ENCODE assay signal across 15 cellular contexts in the genomic region with DNA sequence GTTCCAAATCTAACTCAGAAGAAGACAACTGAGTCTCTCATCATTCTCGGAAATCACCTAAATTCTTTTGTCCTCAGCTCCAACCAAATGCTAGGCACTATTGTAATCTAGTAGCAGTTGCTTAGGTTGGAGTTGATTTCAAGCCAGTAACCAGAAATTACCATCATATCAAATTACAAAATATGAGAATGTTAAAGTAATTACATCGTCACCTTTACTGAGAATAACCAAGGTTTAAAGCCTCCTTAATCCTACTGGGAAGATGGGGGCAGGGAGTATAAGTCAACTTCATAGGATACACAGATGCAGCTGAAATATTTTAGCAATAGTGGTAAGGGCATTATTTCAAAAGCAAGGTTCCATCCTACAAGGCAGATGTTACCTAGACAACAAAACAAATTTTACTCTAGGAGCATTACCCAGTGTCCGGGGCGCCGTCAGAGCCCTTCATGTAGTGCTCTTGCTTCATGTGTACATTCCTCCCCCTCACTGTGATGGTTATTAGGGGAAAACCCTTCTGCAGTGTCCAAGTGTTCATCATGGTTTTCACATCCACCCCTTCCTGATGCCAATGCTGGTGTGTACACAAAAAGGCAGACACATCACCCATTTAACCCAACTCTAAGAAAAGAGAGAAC. TPM values are rescaled to one million over a fixed set of nuclear protein-coding genes. Genes with fewer than 3 reads are reported as not detected.
DNase-seq lines count a peak whose midpoint lies in the region; ATAC-seq and TF ChIP-seq lines count a peak whose summit lies in the region.
"Had no signal": no experiment of that assay in that cellular context is flagged by ENCODE, and none has a peak within 500 bp of the region (broad histone marks: within the 10 kb centered on the region; RNA-seq: fewer than 3 reads in every experiment).

No MANE protein-coding gene starts in this region.

- CTCF ChIA-PET in activated CD4-positive, alpha-beta memory T cell treated with anti-CD3 and anti-CD28 coated beads for 36 hours (lab: Charles Lee), result no interaction called here
- CTCF ChIA-PET in activated CD4-positive, alpha-beta memory T cell treated with anti-CD3 and anti-CD28 coated beads, Interleukin-2, amount 10 ng/mL, durations not matched to agents 7 days and 5 days (lab: Charles Lee), result interaction anchor here (0.8 to 2.7 kb wide), 3 partner anchors 36 to 373 kb away, joined by 3 to 6 read pairs (median 3); no protein-coding TSS in a partner anchor
- CTCF ChIA-PET in activated CD8-positive, alpha-beta T cell treated with anti-CD3 and anti-CD28 coated beads, Interleukin-2, amount 10 ng/mL, durations not matched to agents 7 days and 5 days (lab: Charles Lee), result no interaction called here

- no peaks in the 10 kb centered on the region for H3K9me3 ChIP-seq in right cardiac atrium (ENCODE audit: control insufficient read depth, low read length)
- H3K9me3 ChIP-seq: spleen, vagina had no signal

- peaks cover 53% of the 10 kb centered on the region for H3K36me3 Mint-ChIP-seq in activated CD4-positive, alpha-beta memory T cell treated with anti-CD3 and anti-CD28 coated beads for 36 hours
- peaks cover 79% of the 10 kb centered on the region for H3K36me3 Mint-ChIP-seq in activated CD4-positive, alpha-beta memory T cell treated with anti-CD3 and anti-CD28 coated beads, Interleukin-2, amount 10 ng/mL, durations not matched to agents 7 days and 5 days (ENCODE audit: low read depth)
- peaks cover 64% of the 10 kb centered on the region for H3K36me3 Mint-ChIP-seq in activated CD8-positive, alpha-beta T cell treated with anti-CD3 and anti-CD28 coated beads, Interleukin-2, amount 10 ng/mL, durations not matched to agents 7 days and 5 days (ENCODE audit: low read depth)

- H3K4me1 Mint-ChIP-seq in activated CD4-positive, alpha-beta memory T cell treated with anti-CD3 and anti-CD28 coated beads for 36 hours (ENCODE audit: low read depth), result peaks cover 5% of the 10 kb centered on the region
- no peaks in the 10 kb centered on the region for H3K4me1 Mint-ChIP-seq in activated CD4-positive, alpha-beta memory T cell treated with anti-CD3 and anti-CD28 coated beads, Interleukin-2, amount 10 ng/mL, durations not matched to agents 7 days and 5 days
- no peaks in the 10 kb centered on the region for H3K4me1 Mint-ChIP-seq in activated CD8-positive, alpha-beta T cell treated with anti-CD3 and anti-CD28 coated beads, Interleukin-2, amount 10 ng/mL, durations not matched to agents 7 days and 5 days (ENCODE audit: low read depth)

- H3K27ac ChIP-seq in right cardiac atrium (ENCODE audit: low read length) (no peak overlapping the region), coronary artery (no peak overlapping the region)
- H3K27ac ChIP-seq: spleen, vagina, WERI-Rb-1 had no signal

- no peaks in the 10 kb centered on the region for H3K9me3 Mint-ChIP-seq in activated CD4-positive, alpha-beta memory T cell treated with anti-CD3 and anti-CD28 coated beads for 36 hours
- no peaks in the 10 kb centered on the region for H3K9me3 Mint-ChIP-seq in activated CD4-positive, alpha-beta memory T cell treated with anti-CD3 and anti-CD28 coated beads, Interleukin-2, amount 10 ng/mL, durations not matched to agents 7 days and 5 days
- H3K9me3 Mint-ChIP-seq in activated CD8-positive, alpha-beta T cell treated with anti-CD3 and anti-CD28 coated beads, Interleukin-2, amount 10 ng/mL, durations not matched to agents 7 days and 5 days (ENCODE audit: insufficient read depth), result no peaks in the 10 kb centered on the region

- no peaks in the 10 kb centered on the region for H3K27me3 ChIP-seq in right cardiac atrium (ENCODE audit: control insufficient read depth, insufficient read depth)
- H3K27me3 ChIP-seq: MG63, spleen, vagina had no signal

- H3K4me3 ChIP-seq in right cardiac atrium (ENCODE audit: low read length), result no peak overlapping the region
- no peak overlapping the region for H3K4me3 ChIP-seq in coronary artery
- H3K4me3 ChIP-seq: MG63, spleen, vagina had no signal

- peak; percentile 27 for ATAC-seq in activated CD8-positive, alpha-beta T cell treated with anti-CD3 and anti-CD28 coated beads, Interleukin-2, amount 10 ng/mL, durations not matched to agents 7 days and 5 days
- peak; percentile 28 to 57 for ATAC-seq in right cardiac atrium
- ATAC-seq in stimulated activated naive CD8-positive, alpha-beta T cell treated with anti-CD3 and anti-CD28 coated beads, Interleukin-15, Interleukin-2, amounts not matched to agents 100 U/mL and 50 U/mL, for 24 hours, result peak; percentile 49
- no peak for ATAC-seq in GM19023 (IDR thresholded peaks at IDR 0.05; ENCODE audit: unreplicated experiment)

- H3K27ac Mint-ChIP-seq in activated CD4-positive, alpha-beta memory T cell treated with anti-CD3 and anti-CD28 coated beads for 36 hours, result peak overlapping the region; percentile 46
- no peak overlapping the region for H3K27ac Mint-ChIP-seq in activated CD4-positive, alpha-beta memory T cell treated with anti-CD3 and anti-CD28 coated beads, Interleukin-2, amount 10 ng/mL, durations not matched to agents 7 days and 5 days
- no peak overlapping the region for H3K27ac Mint-ChIP-seq in activated CD8-positive, alpha-beta T cell treated with anti-CD3 and anti-CD28 coated beads, Interleukin-2, amount 10 ng/mL, durations not matched to agents 7 days and 5 days

- no peak overlapping the region for H3K4me3 Mint-ChIP-seq in activated CD4-positive, alpha-beta memory T cell treated with anti-CD3 and anti-CD28 coated beads for 36 hours
- H3K4me3 Mint-ChIP-seq in activated CD4-positive, alpha-beta memory T cell treated with anti-CD3 and anti-CD28 coated beads, Interleukin-2, amount 10 ng/mL, durations not matched to agents 7 days and 5 days, result no peak overlapping the region
- H3K4me3 Mint-ChIP-seq in activated CD8-positive, alpha-beta T cell treated with anti-CD3 and anti-CD28 coated beads, Interleukin-2, amount 10 ng/mL, durations not matched to agents 7 days and 5 days, result no peak overlapping the region

- POLR2A ChIA-PET in activated CD4-positive, alpha-beta memory T cell treated with anti-CD3 and anti-CD28 coated beads for 36 hours (lab: Charles Lee), result no interaction called here
- POLR2A ChIA-PET in activated CD4-positive, alpha-beta memory T cell treated with anti-CD3 and anti-CD28 coated beads, Interleukin-2, amount 10 ng/mL, durations not matched to agents 7 days and 5 days (lab: Charles Lee), result interaction anchor here (0.8 to 2.0 kb wide), 3 partner anchors 17 to 89 kb away, joined by 3 to 5 read pairs (median 3); a partner anchor contains a TSS
- POLR2A ChIA-PET in activated CD8-positive, alpha-beta T cell treated with anti-CD3 and anti-CD28 coated beads, Interleukin-2, amount 10 ng/mL, durations not matched to agents 7 days and 5 days (lab: Charles Lee), result no interaction called here

- H3K4me1 ChIP-seq in right cardiac atrium (ENCODE audit: control insufficient read depth, insufficient read depth, low read length), result peaks cover 6% of the 10 kb centered on the region
- H3K4me1 ChIP-seq: spleen, vagina had no signal

- H3K27me3 Mint-ChIP-seq in activated CD4-positive, alpha-beta memory T cell treated with anti-CD3 and anti-CD28 coated beads for 36 hours, result no peaks in the 10 kb centered on the region
- no peaks in the 10 kb centered on the region for H3K27me3 Mint-ChIP-seq in activated CD4-positive, alpha-beta memory T cell treated with anti-CD3 and anti-CD28 coated beads, Interleukin-2, amount 10 ng/mL, durations not matched to agents 7 days and 5 days
- H3K27me3 Mint-ChIP-seq in activated CD8-positive, alpha-beta T cell treated with anti-CD3 and anti-CD28 coated beads, Interleukin-2, amount 10 ng/mL, durations not matched to agents 7 days and 5 days (ENCODE audit: low read depth), result no peaks in the 10 kb centered on the region

- no peak for DNase-seq in activated CD4-positive, alpha-beta memory T cell treated with anti-CD3 and anti-CD28 coated beads for 36 hours
- DNase-seq in activated CD4-positive, alpha-beta memory T cell treated with anti-CD3 and anti-CD28 coated beads, Interleukin-2, amount 10 ng/mL, durations not matched to agents 7 days and 5 days, result no peak
- no peak for DNase-seq in activated CD8-positive, alpha-beta T cell treated with anti-CD3 and anti-CD28 coated beads, Interleukin-2, amount 10 ng/mL, durations not matched to agents 7 days and 5 days
- DNase-seq in right cardiac atrium (no peak), foreskin melanocyte (no peak), coronary artery (ENCODE audit: low spot score) (no peak)
- DNase-seq in stimulated activated naive CD8-positive, alpha-beta T cell treated with anti-CD3 and anti-CD28 coated beads, Interleukin-15, Interleukin-2, amounts not matched to agents 100 U/mL and 50 U/mL, for 24 hours, result no peak
- DNase-seq: DMS79, islet precursor cell, MG63, SHP77, spleen, WERI-Rb-1 had no signal

- intact Hi-C loops in activated CD4-positive, alpha-beta memory T cell treated with anti-CD3 and anti-CD28 coated beads for 36 hours (cut with micrococcal nuclease), result no loop called here
- intact Hi-C loops in right cardiac atrium (cut with DNase I), result no loop called here

- TF ChIP-seq CTCF in coronary artery (IDR thresholded peaks at IDR 0.05), result no peak

- WGBS in right cardiac atrium, result 77% methylated on average over 5 of the region's 5 CpGs

RNA-seq across cellular contexts. Expression of a gene that starts 19.5 kb away (rescaled TPM):
- 100 to 1,000 TPM in 1 of 2 experiments, 10 to 100 TPM in 1; 90.7 to 105 TPM for total RNA-seq in activated CD4-positive, alpha-beta memory T cell treated with anti-CD3 and anti-CD28 coated beads for 36 hours
- total RNA-seq in activated CD4-positive, alpha-beta memory T cell treated with anti-CD3 and anti-CD28 coated beads, Interleukin-2, amount 10 ng/mL, durations not matched to agents 7 days and 5 days, result 100 to 1,000 TPM; 140 TPM
- 100 to 1,000 TPM in 1 of 2 experiments, 10 to 100 TPM in 1; 98.4 to 105 TPM for total RNA-seq in activated CD8-positive, alpha-beta T cell treated with anti-CD3 and anti-CD28 coated beads, Interleukin-2, amount 10 ng/mL, durations not matched to agents 7 days and 5 days
- 10 to 100 TPM; 36.3 to 50.0 (median 40.9) TPM for total RNA-seq in right cardiac atrium
- polyA plus RNA-seq in right cardiac atrium, result 7.7 TPM
